In the genomic region with DNA sequence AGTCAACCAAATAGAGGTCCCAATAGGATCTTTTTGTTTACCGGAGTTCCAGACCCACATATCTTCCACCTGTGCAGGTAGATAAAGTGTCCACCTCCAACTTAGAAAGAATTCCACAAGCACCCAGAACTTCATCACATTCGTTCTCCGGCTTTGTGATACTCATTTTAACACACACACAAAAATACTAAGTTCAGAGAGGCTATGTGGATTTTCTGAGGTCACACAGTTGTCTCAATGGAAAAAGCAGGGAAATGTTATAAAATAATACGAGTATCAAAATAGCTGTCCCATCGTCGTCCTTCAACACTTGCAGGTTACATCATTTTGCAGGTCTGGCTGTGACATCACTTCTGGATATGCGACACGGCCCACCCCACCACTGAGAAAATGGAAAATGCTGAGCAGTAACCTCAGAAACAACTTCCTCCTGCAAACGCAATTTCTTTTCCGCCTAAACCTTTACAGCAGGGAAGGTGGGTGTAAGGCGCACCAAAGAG, we compare ENCODE assay signal across 1 cellular context.
TF ChIP-seq lines count a peak whose summit lies in the region.

No MANE protein-coding gene starts in this region.

TF ChIP-seq in H1, 55 proteins besides CTCF, POLR2A, EP300 and RAD21 (continued from another document):
- TF ChIP-seq HDAC6 (IDR thresholded peaks at IDR 0.05; ENCODE audit: low read depth, low read length) (no peak), TAF1 (IDR thresholded peaks at IDR 0.05; ENCODE audit: low read depth, low read length) (no peak)
